Comparison of ENCODE assay signal across 6 cellular contexts in the genomic region with DNA sequence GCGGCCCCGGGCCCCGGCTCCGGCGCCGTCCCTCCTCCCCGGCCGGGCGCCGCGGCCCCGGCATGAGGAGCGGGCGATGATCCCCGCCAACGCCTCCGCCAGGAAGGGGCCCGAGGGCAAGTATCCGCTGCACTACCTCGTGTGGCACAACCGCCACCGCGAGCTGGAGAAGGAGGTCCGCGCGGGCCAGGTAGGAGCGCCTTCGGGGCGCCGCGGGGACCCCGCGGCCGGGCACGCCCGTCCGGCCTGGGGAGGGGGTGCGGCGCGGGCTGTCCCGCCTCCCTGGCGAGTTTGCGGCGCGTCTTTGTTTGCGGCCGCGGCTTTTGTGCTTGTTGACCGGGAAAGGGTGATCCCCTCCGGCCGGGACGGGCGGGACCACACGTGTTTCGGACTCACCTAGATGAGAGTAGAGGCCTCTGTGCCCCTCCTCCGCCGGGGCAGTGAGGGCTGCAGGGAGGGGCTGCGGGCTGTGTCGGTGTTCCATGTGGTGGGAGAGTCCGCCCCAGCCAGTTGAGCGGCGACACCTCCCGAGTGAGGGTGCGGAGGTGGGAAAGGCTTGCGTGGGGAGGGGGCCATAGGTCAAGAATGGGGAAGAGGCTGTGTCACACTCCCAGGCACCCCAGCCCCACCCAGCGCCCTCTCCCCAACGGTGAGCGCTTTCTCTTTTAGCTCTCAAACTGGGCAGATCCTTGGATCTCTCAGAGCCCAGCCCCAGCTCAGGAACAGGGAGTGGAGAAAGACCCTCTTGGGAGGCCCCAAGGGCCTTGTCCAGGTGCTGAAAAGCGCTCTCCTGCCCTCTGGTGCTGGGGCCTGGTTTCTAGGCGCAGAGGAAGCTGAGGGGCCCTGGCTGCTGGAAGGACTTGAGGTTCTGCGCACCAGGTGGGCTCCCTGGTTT. TPM values are rescaled to one million over a fixed set of nuclear protein-coding genes. Genes with fewer than 3 reads are reported as not detected.
DNase-seq lines count a peak whose midpoint lies in the region.

No MANE protein-coding gene starts in this region.

- peak overlapping the region in 1 of 2 experiments; percentile 49 for H3K18ac ChIP-seq in mesenchymal stem cell (ENCODE audit: low read depth in 1 of 2, low read length in 2 of 2)

- H3K4me1 ChIP-seq in ACC112 (ENCODE audit: control insufficient read depth, insufficient read depth, low read length, unreplicated experiment), result peaks cover 28% of the 10 kb centered on the region
- H3K4me1 ChIP-seq in HUES48 (ENCODE audit: control insufficient read depth, insufficient read depth, low read length), result peaks cover 43% of the 10 kb centered on the region
- peaks cover 57% of the 10 kb centered on the region for H3K4me1 ChIP-seq in mesenchymal stem cell (ENCODE audit: control insufficient read depth, insufficient read depth, low read depth, low read length)

- no peak overlapping the region for H3K14ac ChIP-seq in mesenchymal stem cell (ENCODE audit: low read length in 2 of 2)

- H3K4ac ChIP-seq in mesenchymal stem cell (ENCODE audit: low read depth in 1 of 2, low read length in 2 of 2), result no peak overlapping the region

- DNase-seq in activated naive CD4-positive, alpha-beta T cell treated with anti-CD3 and anti-CD28 coated beads, Interleukin-2, amount 50 U/mL, for 16 hours, result peak; percentile 38
- DNase-seq in mesenchymal stem cell (peak; percentile 41), mucosa of gallbladder (ENCODE audit: low spot score) (no peak), SKM-1 (lab: John Stamatoyannopoulos, UW; ENCODE audit: unreplicated experiment) (no peak)

- H3K9me3 ChIP-seq in HUES48 (ENCODE audit: control insufficient read depth, insufficient read depth, low read length) (no peaks in the 10 kb centered on the region), mesenchymal stem cell (ENCODE audit: control insufficient read depth, low read length) (no peaks in the 10 kb centered on the region)

- H2BK12ac ChIP-seq in mesenchymal stem cell (ENCODE audit: low read length in 2 of 2), result no peak overlapping the region

- H3K4me3 ChIP-seq in ACC112 (ENCODE audit: low read depth, low read length) (peak overlapping the region; percentile 87), HUES48 (ENCODE audit: low read depth, low read length) (peak overlapping the region; percentile 61), mesenchymal stem cell (ENCODE audit: insufficient read depth in 1 of 2, low read depth in 1 of 2, low read length in 2 of 2) (peak overlapping the region; percentile 64 to 76)

- no peaks in the 10 kb centered on the region for H3K36me3 ChIP-seq in ACC112 (ENCODE audit: insufficient read depth, low read length)
- no peaks in the 10 kb centered on the region for H3K36me3 ChIP-seq in HUES48 (ENCODE audit: control insufficient read depth, insufficient read depth, low read length)
- no peaks in the 10 kb centered on the region for H3K36me3 ChIP-seq in mesenchymal stem cell (ENCODE audit: control insufficient read depth in 1 of 2, insufficient read depth in 2 of 2, low read depth in 1 of 2, low read length in 2 of 2)

- no peak overlapping the region for H3K27ac ChIP-seq in ACC112 (ENCODE audit: low read depth, low read length)
- no peak overlapping the region for H3K27ac ChIP-seq in HUES48 (ENCODE audit: low read depth, low read length)
- H3K27ac ChIP-seq in mesenchymal stem cell (ENCODE audit: low read length, poor library complexity, severe bottlenecking), result no peak overlapping the region

- peak overlapping the region; percentile 95 for H3K4me2 ChIP-seq in mesenchymal stem cell (ENCODE audit: low read length, poor library complexity, severe bottlenecking)

- WGBS in mesenchymal stem cell, result 5% methylated on average over 63 of the region's 71 CpGs

- H3K23ac ChIP-seq in mesenchymal stem cell (ENCODE audit: low read length in 2 of 2), result no peak overlapping the region

- H3K79me2 ChIP-seq in ACC112 (ENCODE audit: control insufficient read depth, insufficient read depth, low read length, unreplicated experiment), result peaks cover 3% of the 10 kb centered on the region

- no peak overlapping the region for H4K91ac ChIP-seq in mesenchymal stem cell (ENCODE audit: low read length)

- H2AK5ac ChIP-seq in mesenchymal stem cell (ENCODE audit: low read length, severe bottlenecking), result no peak overlapping the region

- no peak overlapping the region for H2BK120ac ChIP-seq in mesenchymal stem cell (ENCODE audit: low read depth, low read length)

- H2BK5ac ChIP-seq in mesenchymal stem cell (ENCODE audit: low read depth, low read length, poor library complexity, severe bottlenecking), result no peak overlapping the region

- H4K8ac ChIP-seq in mesenchymal stem cell (ENCODE audit: low read length), result no peak overlapping the region

- H3K27me3 ChIP-seq in ACC112 (ENCODE audit: insufficient read depth, low read length) (no peaks in the 10 kb centered on the region), HUES48 (ENCODE audit: control insufficient read depth, insufficient read depth, low read length) (peaks cover 12% of the 10 kb centered on the region), mesenchymal stem cell (ENCODE audit: control insufficient read depth in 1 of 2, insufficient read depth in 1 of 2, low read length in 2 of 2) (no peaks in the 10 kb centered on the region)

- no peak overlapping the region for H2BK15ac ChIP-seq in mesenchymal stem cell (ENCODE audit: low read depth, poor library complexity, severe bottlenecking)

- H2AFZ ChIP-seq in ACC112 (ENCODE audit: low read length, unreplicated experiment) (peak overlapping the region; percentile 88), mesenchymal stem cell (ENCODE audit: low read depth, low read length) (peak overlapping the region; percentile 23)

- H3K9ac ChIP-seq in HUES48 (ENCODE audit: low read depth, low read length) (no peak overlapping the region), mesenchymal stem cell (ENCODE audit: low read length) (peak overlapping the region; percentile 61)

- H3K79me1 ChIP-seq in mesenchymal stem cell (replicated peaks; ENCODE audit: low read length, poor library complexity, severe bottlenecking), result peaks cover 7% of the 10 kb centered on the region

RNA-seq across cellular contexts. Expression of a gene that starts 0.9 kb away (rescaled TPM):
- 3.6 TPM for polyA plus RNA-seq in mesenchymal stem cell (2013, experiment 1 of 2)
- polyA plus RNA-seq in mesenchymal stem cell (2013, experiment 2 of 2), result 2.7 TPM
- total RNA-seq in mucosa of gallbladder, result 13.4 TPM

RNA-seq across cellular contexts. Expression of a gene that starts 4.3 kb away (rescaled TPM):
- 29.2 TPM for polyA plus RNA-seq in mesenchymal stem cell (2013, experiment 1 of 2)
- polyA plus RNA-seq in mesenchymal stem cell (2013, experiment 2 of 2), result 28.5 TPM
- total RNA-seq in mucosa of gallbladder, result 56.1 TPM

RNA-seq across cellular contexts. Expression of a gene that starts 25.3 kb away (rescaled TPM):
- polyA plus RNA-seq in mesenchymal stem cell (2013, experiment 1 of 2), result 23.6 TPM
- 23.8 TPM for polyA plus RNA-seq in mesenchymal stem cell (2013, experiment 2 of 2)
- 109 TPM for total RNA-seq in mucosa of gallbladder

RNA-seq across cellular contexts. Expression of a gene that starts 27.0 kb away (rescaled TPM):
- polyA plus RNA-seq in mesenchymal stem cell (2013, experiment 1 of 2), result 5.5 TPM
- polyA plus RNA-seq in mesenchymal stem cell (2013, experiment 2 of 2), result 5.2 TPM
- 23.7 TPM for total RNA-seq in mucosa of gallbladder

RNA-seq across cellular contexts. Expression of a gene that starts 28.9 kb away (rescaled TPM):
- polyA plus RNA-seq in mesenchymal stem cell (2013, experiment 1 of 2), result 2.9 TPM
- polyA plus RNA-seq in mesenchymal stem cell (2013, experiment 2 of 2), result 2.5 TPM
- 12.9 TPM for total RNA-seq in mucosa of gallbladder

Comparison
In these comparisons a context has a peak if more than half of its experiments do, and no peak if none do; other contexts are left out.
1. DNase-seq: peak in activated naive CD4-positive, alpha-beta T cell treated with anti-CD3 and anti-CD28 coated beads, Interleukin-2, amount 50 U/mL, for 16 hours (single experiment) and mesenchymal stem cell (single experiment); none in mucosa of gallbladder (single experiment) and SKM-1 (single experiment).
2. Peak in every context shown above with its lines, with median percentiles within 50 percentile points of each other: H3K4me3 ChIP-seq.